Comparison of ENCODE assay signal across 8 cellular contexts in genomic region chr10:102119417-102120141, GRCh38. TPM values are rescaled to one million over a fixed set of nuclear protein-coding genes. Genes with fewer than 3 reads are reported as not detected.
A peak's percentile ranks its signal among the peaks of the same experiment; 100 is the strongest.
DNase-seq lines count a peak whose midpoint lies in the region; ATAC-seq and TF ChIP-seq lines count a peak whose summit lies in the region.

No MANE protein-coding gene starts in this region.

- ATAC-seq in GM18498 (IDR thresholded peaks at IDR 0.05; ENCODE audit: unreplicated experiment) = no peak
- no peak for ATAC-seq in GM21423 (IDR thresholded peaks at IDR 0.05; ENCODE audit: unreplicated experiment)

- no peaks in the 10 kb centered on the region for H3K27me3 ChIP-seq in smooth muscle cell (ENCODE audit: low read depth)

- peak overlapping the region; percentile 85 for H3K4me2 ChIP-seq in smooth muscle cell

- peaks cover 31% of the 10 kb centered on the region for H3F3A ChIP-seq in smooth muscle cell (ENCODE audit: low read depth)

- peaks cover 45% of the 10 kb centered on the region for H3K79me2 ChIP-seq in smooth muscle cell (ENCODE audit: low read depth)

- H3K4me3 ChIP-seq in smooth muscle cell = peak overlapping the region; percentile 74

- H3K36me3 ChIP-seq in smooth muscle cell (ENCODE audit: low read depth) = no peaks in the 10 kb centered on the region

- WGBS in smooth muscle cell (ENCODE audit: low lambda C conversion rate) = under 1% methylated on average over 14 of the region's 22 CpGs

- no peak overlapping the region for H2AFZ ChIP-seq in smooth muscle cell (ENCODE audit: low read depth)

- TF ChIP-seq CTCF in smooth muscle cell (IDR thresholded peaks at IDR 0.05; ENCODE audit: borderline replicate concordance, insufficient read depth, poor library complexity, severe bottlenecking) = no peak

- H3K9ac ChIP-seq in smooth muscle cell (ENCODE audit: low read depth) = peak overlapping the region; percentile 92

- no peaks in the 10 kb centered on the region for H3K9me3 ChIP-seq in smooth muscle cell (replicated peaks; ENCODE audit: low read depth)

- peaks cover 55% of the 10 kb centered on the region for H3K4me1 ChIP-seq in smooth muscle cell (ENCODE audit: low read depth)

- DNase-seq in Daoy (ENCODE audit: low read depth) = peak; percentile 62
- DNase-seq in HuH-7.5 (ENCODE audit: low spot score) = peak; percentile 82
- peak; percentile 68 for DNase-seq in UCSD-AML1 (lab: John Stamatoyannopoulos, UW; ENCODE audit: unreplicated experiment)
- DNase-seq in cerebellum (ENCODE audit: low spot score) = peak; percentile 82
- DNase-seq in iris pigment epithelial cell (ENCODE audit: low read depth) = peak; percentile 70
- DNase-seq in smooth muscle cell (lab: John Stamatoyannopoulos, UW; ENCODE audit: unreplicated experiment) = peak; percentile 31

- peaks cover 28% of the 10 kb centered on the region for H4K20me1 ChIP-seq in smooth muscle cell (ENCODE audit: low read depth)

- H3K27ac ChIP-seq in smooth muscle cell (ENCODE audit: low read depth) = peak overlapping the region; percentile 91

RNA-seq across cellular contexts. Expression of gene LDB1, which starts 0.6 kb away (rescaled TPM):
- total RNA-seq in Daoy (2014; rRNA removed; shearing (Covaris generic)) = 18.9 and 20.6 TPM in 2 replicates
- 73.6 TPM for total RNA-seq in cerebellum
- 52.5 and 56.3 TPM in 2 replicates for total RNA-seq in smooth muscle cell
- 34.4 and 42.9 TPM in 2 replicates for polyA plus RNA-seq in smooth muscle cell

RNA-seq across cellular contexts. Expression of gene PPRC1, which starts 13.3 kb away (rescaled TPM):
- 10.8 and 17.0 TPM in 2 replicates for total RNA-seq in Daoy (2014; rRNA removed; shearing (Covaris generic))
- total RNA-seq in cerebellum (12.3 TPM), smooth muscle cell (22.2 and 38.1 TPM in 2 replicates)
- polyA plus RNA-seq in smooth muscle cell = 36.0 and 39.0 TPM in 2 replicates

RNA-seq across cellular contexts. Expression of gene NOLC1, which starts 32.6 kb away (rescaled TPM):
- total RNA-seq in Daoy (2014; rRNA removed; shearing (Covaris generic)) = 70.1 and 105 TPM in 2 replicates
- 25.6 TPM for total RNA-seq in cerebellum
- total RNA-seq in smooth muscle cell = 41.2 and 50.5 TPM in 2 replicates
- polyA plus RNA-seq in smooth muscle cell = 44.4 and 46.6 TPM in 2 replicates

RNA-seq across cellular contexts. Expression of gene HPS6, which starts 54.4 kb away (rescaled TPM):
- total RNA-seq in Daoy (2014; rRNA removed; shearing (Covaris generic)) = 16.0 and 19.7 TPM in 2 replicates
- total RNA-seq in cerebellum = 6.5 TPM
- 11.9 and 13.8 TPM in 2 replicates for total RNA-seq in smooth muscle cell
- 14.3 and 15.6 TPM in 2 replicates for polyA plus RNA-seq in smooth muscle cell

Comparison
In these comparisons a context has a peak if more than half of its experiments do, and no peak if none do; other contexts are left out.
1. DNase-seq: peak in every context shown above with its lines; median percentile 82 in HuH-7.5; 82 in cerebellum; 70 in iris pigment epithelial cell; 68 in UCSD-AML1; 62 in Daoy; 31 in smooth muscle cell.